Comparison of ENCODE assay signal across 26 cellular contexts in genomic region chr13:73729046-73729445, GRCh38.
"Had no signal": no experiment of that assay in that cellular context is flagged by ENCODE, and none has a peak within 500 bp of the region (broad histone marks: within the 10 kb centered on the region; RNA-seq: fewer than 3 reads in every experiment).

No MANE protein-coding gene starts in this region.

- H3K27me3 Mint-ChIP-seq: activated naive CD8-positive, alpha-beta T cell; brain had no signal

- H3K36me3 Mint-ChIP-seq: WTC11 had no signal

- H3K27ac ChIP-seq: SJSA1 had no signal

- H3K4me3 Mint-ChIP-seq: activated CD8-positive, alpha-beta T cell treated with anti-CD3 and anti-CD28 coated beads, Interleukin-2, amount 10 ng/mL, durations not matched to agents 7 days and 5 days; activated naive CD4-positive, alpha-beta T cell treated with anti-CD3 and anti-CD28 coated beads for 36 hours; activated naive CD8-positive, alpha-beta T cell; activated T-cell treated with anti-CD3 and anti-CD28 coated beads, Interleukin-2, amount 50 U/mL, for 4 hours; brain; T-helper 1 cell treated with Interleukin-12 subunit alpha and Interleukin-12 subunit beta and Interleukin-4 antibody, amounts not matched to agents 30 μg/mL and 1 μg/mL, for 36 hours; WTC11 had no signal

- H3K9me3 ChIP-seq: MG63, SJSA1 had no signal

- H3K4me3 ChIP-seq: cardiac muscle cell, MG63, SJSA1 had no signal

- ATAC-seq: activated CD8-positive, alpha-beta T cell treated with anti-CD3 and anti-CD28 coated beads, Interleukin-2, amount 10 ng/mL, durations not matched to agents 7 days and 5 days; activated T-cell treated with anti-CD3 and anti-CD28 coated beads, Interleukin-2, amount 50 U/mL, for 4 hours; PC-3; SK-N-SH treated with all-trans-retinoic acid at 6 μM for 48 hours; WTC11 had no signal

- H3K4me1 ChIP-seq: SJSA1 had no signal

- DNase-seq: activated CD4-positive, alpha-beta T cell treated with anti-CD3 and anti-CD28 coated beads for 48 hours; activated CD4-positive, alpha-beta T cell treated with anti-CD3 and anti-CD28 coated beads, Interleukin-2, amount 50 U/mL, for 4 hours; activated CD4-positive, CD25-positive, alpha-beta regulatory T cell treated with anti-CD3 and anti-CD28 coated beads, Interleukin-2, amount 50 U/mL, for 72 hours; activated CD8-positive, alpha-beta T cell treated with anti-CD3 and anti-CD28 coated beads, Interleukin-2, amount 10 ng/mL, durations not matched to agents 7 days and 5 days; activated effector memory CD4-positive, alpha-beta T cell treated with anti-CD3 and anti-CD28 coated beads, Interleukin-2, amount 50 U/mL, for 16 hours; activated naive CD4-positive, alpha-beta T cell treated with anti-CD3 and anti-CD28 coated beads for 36 hours; activated T-cell treated with anti-CD3 and anti-CD28 coated beads, Interleukin-2, amount 50 U/mL, for 4 hours; amygdala; MG63; MV-4-11; NCI-H1092 treated with DMSO at 0.1 percent for 48 hours; NCI-H1417 treated with DMSO at 0.1 percent for 48 hours; NCI-H1694; NCI-H2029 treated with DMSO at 0.1 percent for 48 hours; NCI-H524; PC-3; SHP77; SW 1271; T-helper 9 cell had no signal

- H3K9me3 Mint-ChIP-seq: activated naive CD4-positive, alpha-beta T cell treated with anti-CD3 and anti-CD28 coated beads for 36 hours; activated T-cell treated with anti-CD3 and anti-CD28 coated beads, Interleukin-2, amount 50 U/mL, for 4 hours; T-helper 1 cell treated with Interleukin-12 subunit alpha and Interleukin-12 subunit beta and Interleukin-4 antibody, amounts not matched to agents 30 μg/mL and 1 μg/mL, for 36 hours; WTC11 had no signal

- H3K36me3 ChIP-seq: cardiac muscle cell, MG63, SJSA1 had no signal

- H3K27me3 ChIP-seq: cardiac muscle cell, MG63, SJSA1 had no signal

- H3K27ac Mint-ChIP-seq: activated CD8-positive, alpha-beta T cell treated with anti-CD3 and anti-CD28 coated beads, Interleukin-2, amount 10 ng/mL, durations not matched to agents 7 days and 5 days; activated naive CD4-positive, alpha-beta T cell treated with anti-CD3 and anti-CD28 coated beads for 36 hours; activated naive CD8-positive, alpha-beta T cell; brain; T-helper 1 cell treated with Interleukin-12 subunit alpha and Interleukin-12 subunit beta and Interleukin-4 antibody, amounts not matched to agents 30 μg/mL and 1 μg/mL, for 36 hours; WTC11 had no signal
